8 cellular contexts compared by ENCODE assay signal in the genomic region with DNA sequence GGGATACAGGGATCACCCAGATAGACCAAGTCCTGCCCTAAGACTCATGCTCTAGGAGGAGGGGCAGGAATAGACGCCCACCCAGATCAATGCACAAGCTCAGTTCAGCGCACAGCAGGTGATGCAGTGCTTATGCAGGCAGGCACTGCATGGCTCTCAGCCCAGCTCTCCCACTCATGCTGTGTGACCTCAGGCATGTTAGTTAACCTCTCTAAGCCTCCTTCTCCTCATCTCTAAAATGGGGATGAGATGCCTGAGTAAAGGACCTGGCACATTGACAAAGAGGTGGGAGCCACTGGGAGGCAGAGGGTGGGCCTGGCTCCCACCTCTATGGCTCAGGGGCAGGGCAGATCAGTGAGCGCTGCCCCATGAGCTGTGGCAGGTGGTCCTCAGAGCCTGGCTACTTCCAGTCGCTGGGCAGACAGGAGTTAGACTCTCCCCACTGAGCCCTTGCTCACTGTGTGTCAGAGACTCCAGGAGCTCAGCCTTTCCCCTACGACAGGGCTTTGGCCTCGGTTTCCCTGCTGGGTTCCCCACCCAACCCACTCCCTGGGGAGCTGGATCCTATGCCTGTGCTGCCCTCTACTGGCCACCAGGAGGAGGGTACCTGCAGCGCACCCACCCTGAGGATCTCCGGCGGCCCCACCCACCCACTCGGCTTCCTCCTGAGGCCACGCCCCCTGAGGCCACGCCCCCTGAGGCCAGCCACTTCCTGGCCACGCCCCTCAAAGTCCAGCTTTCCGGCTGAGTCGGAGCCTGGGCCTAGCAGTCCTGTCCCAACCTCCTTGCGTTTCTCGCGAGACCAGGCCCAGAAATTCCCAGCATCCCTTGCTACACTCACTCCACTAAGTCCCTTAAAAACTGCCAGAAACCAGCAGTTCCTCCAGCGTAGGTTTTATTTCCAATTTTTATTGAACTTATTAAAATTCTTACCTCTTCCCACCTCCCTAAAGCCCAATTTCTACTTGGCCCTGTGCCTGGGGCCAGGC.
DNase-seq lines count a peak whose midpoint lies in the region; ATAC-seq, FAIRE-seq and TF ChIP-seq lines count a peak whose summit lies in the region.

No MANE protein-coding gene starts in this region.

- H3K27ac Mint-ChIP-seq in activated CD4-positive, alpha-beta memory T cell treated with anti-CD3 and anti-CD28 coated beads for 36 hours: no peak overlapping the region
- H3K27ac Mint-ChIP-seq in nephron progenitor cell: no peak overlapping the region

- POLR2A ChIA-PET in A549 (lab: Yijun Ruan, JAX): no interaction called here
- POLR2A ChIA-PET in activated CD4-positive, alpha-beta memory T cell treated with anti-CD3 and anti-CD28 coated beads for 36 hours (lab: Charles Lee): interaction anchor here (1.2 kb wide), 1 partner anchor 53 kb away, joined by 3 read pairs; no protein-coding TSS in a partner anchor

- FAIRE-seq in A549 (lab: Jason Lieb, UNC) (no peak), GM12891 (lab: Jason Lieb, UNC) (peak; percentile 28)

- H3K9me3 Mint-ChIP-seq in activated CD4-positive, alpha-beta memory T cell treated with anti-CD3 and anti-CD28 coated beads for 36 hours: peaks cover 20% of the 10 kb centered on the region
- peaks cover 24% of the 10 kb centered on the region for H3K9me3 Mint-ChIP-seq in nephron progenitor cell

- TF ChIP-seq CTCF in A549 (IDR thresholded peaks at IDR 0.05) (peak; percentile 45), nephron progenitor cell (IDR thresholded peaks at IDR 0.05) (peak; percentile 68), upper lobe of right lung (IDR thresholded peaks at IDR 0.05) (peak; percentile 31)

- no peaks in the 10 kb centered on the region for H3K4me1 ChIP-seq in A549
- H3K4me1 ChIP-seq in upper lobe of right lung: peaks cover 3% of the 10 kb centered on the region

- DNase-seq in A549 (ENCODE audit: low read depth in 1 of 2, low spot score in 1 of 2) (peak; percentile 56 to 88), GM12891 (ENCODE audit: insufficient read length, low spot score) (peak; percentile 62), NCI-H748 (lab: John Stamatoyannopoulos, UW; ENCODE audit: unreplicated experiment) (peak; percentile 25), epithelial cell of prostate (ENCODE audit: low read depth, low spot score) (peak; percentile 2), nephron progenitor cell (peak; percentile 90), upper lobe of right lung (peak; percentile 85)
- DNase-seq in activated CD4-positive, alpha-beta memory T cell treated with anti-CD3 and anti-CD28 coated beads for 36 hours: peak; percentile 83

- peaks cover 1% of the 10 kb centered on the region for H3K36me3 Mint-ChIP-seq in activated CD4-positive, alpha-beta memory T cell treated with anti-CD3 and anti-CD28 coated beads for 36 hours
- no peaks in the 10 kb centered on the region for H3K36me3 Mint-ChIP-seq in nephron progenitor cell (ENCODE audit: low read depth)

- H3K27me3 Mint-ChIP-seq in activated CD4-positive, alpha-beta memory T cell treated with anti-CD3 and anti-CD28 coated beads for 36 hours: no peaks in the 10 kb centered on the region
- H3K27me3 Mint-ChIP-seq in nephron progenitor cell (ENCODE audit: low read depth, poor library complexity): peaks cover 9% of the 10 kb centered on the region

- TF ChIP-seq POLR2A in A549 (IDR thresholded peaks at IDR 0.05; ENCODE audit: low read length) (no peak), GM12891 (IDR thresholded peaks at IDR 0.05; ENCODE audit: low read depth, low read length) (no peak)

- H3K4me3 ChIP-seq in A549 (no peak overlapping the region), upper lobe of right lung (no peak overlapping the region)

- H3K36me3 ChIP-seq in upper lobe of right lung: no peaks in the 10 kb centered on the region

- H3K27me3 ChIP-seq in upper lobe of right lung: no peaks in the 10 kb centered on the region

- ATAC-seq in A549: peak; percentile 67 to 93; a peak in 5 of 6 replicates
- peak; percentile 96 for ATAC-seq in upper lobe of right lung
- no peak for ATAC-seq in GM19324 (IDR thresholded peaks at IDR 0.05; ENCODE audit: low FRiP score, unreplicated experiment)

- H3K9me3 ChIP-seq in A549 (peaks cover 11% of the 10 kb centered on the region), upper lobe of right lung (no peaks in the 10 kb centered on the region)

- CTCF ChIA-PET in A549 (lab: Yijun Ruan, JAX): interaction anchor here (1.0 to 2.6 kb wide), 5 partner anchors 9 to 291 kb away, joined by 3 to 14 read pairs (median 3); no protein-coding TSS in a partner anchor
- CTCF ChIA-PET in activated CD4-positive, alpha-beta memory T cell treated with anti-CD3 and anti-CD28 coated beads for 36 hours (lab: Charles Lee): interaction anchor here (0.6 to 1.6 kb wide), 7 partner anchors 9 to 228 kb away, joined by 3 to 6 read pairs (median 4); no protein-coding TSS in a partner anchor

- H3K4me3 Mint-ChIP-seq in activated CD4-positive, alpha-beta memory T cell treated with anti-CD3 and anti-CD28 coated beads for 36 hours: no peak overlapping the region
- H3K4me3 Mint-ChIP-seq in nephron progenitor cell: no peak overlapping the region

- H3K27ac ChIP-seq in A549 (no peak overlapping the region), epithelial cell of prostate (no peak overlapping the region), upper lobe of right lung (no peak overlapping the region)

- peak; percentile 61 to 62 for TF ChIP-seq RAD21 in A549 (conservative IDR thresholded peaks at IDR 0.05 in 1 of 2, IDR thresholded peaks at IDR 0.05 in 1 of 2)

- WGBS in A549 (ENCODE audit: missing lambda C conversion rate): 42% methylated on average over 12 of the region's 19 CpGs

- H3K4me1 Mint-ChIP-seq in activated CD4-positive, alpha-beta memory T cell treated with anti-CD3 and anti-CD28 coated beads for 36 hours (ENCODE audit: low read depth): peaks cover 3% of the 10 kb centered on the region
- no peaks in the 10 kb centered on the region for H3K4me1 Mint-ChIP-seq in nephron progenitor cell

- no peak for TF ChIP-seq EP300 in A549 (IDR thresholded peaks at IDR 0.05)

- intact Hi-C loops in activated CD4-positive, alpha-beta memory T cell treated with anti-CD3 and anti-CD28 coated beads for 36 hours (cut with micrococcal nuclease): loop anchor here (5.0 kb wide), 1 partner anchor 225 kb away; no protein-coding TSS in a partner anchor
- intact Hi-C loops in upper lobe of right lung (cut with DNase I): no loop called here

- H3K4me2 ChIP-seq in A549: no peak overlapping the region

TF ChIP-seq in A549, 52 proteins besides CTCF, POLR2A, EP300 and RAD21 (continues in another document):
- TF ChIP-seq MAZ (IDR thresholded peaks at IDR 0.05; ENCODE audit: borderline replicate concordance, low read depth, low read length): no peak
- TF ChIP-seq CHD2 (IDR thresholded peaks at IDR 0.05; ENCODE audit: low read length, partially characterized antibody): peak; percentile 73
- TF ChIP-seq, protein P1, sequence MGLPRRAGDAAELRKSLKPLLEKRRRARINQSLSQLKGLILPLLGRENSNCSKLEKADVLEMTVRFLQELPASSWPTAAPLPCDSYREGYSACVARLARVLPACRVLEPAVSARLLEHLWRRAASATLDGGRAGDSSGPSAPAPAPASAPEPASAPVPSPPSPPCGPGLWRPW (IDR thresholded peaks at IDR 0.05): no peak
- no peak for TF ChIP-seq CHD4 (IDR thresholded peaks at IDR 0.05; ENCODE audit: borderline replicate concordance)
- no peak for TF ChIP-seq SREBF2 (IDR thresholded peaks at IDR 0.05)
- no peak for TF ChIP-seq HOXB13 (CRISPR knock-in tag; IDR thresholded peaks at IDR 0.05; ENCODE audit: low read depth)
- TF ChIP-seq SMC3 (IDR thresholded peaks at IDR 0.05): 0 out of 3 replicates have a peak, but pooled peaks have one; percentile 17
- TF ChIP-seq GATA3 (IDR thresholded peaks at IDR 0.05; ENCODE audit: borderline replicate concordance): no peak
- TF ChIP-seq FOSL2 (IDR thresholded peaks at IDR 0.05): no peak
- no peak for TF ChIP-seq FOSL2 (CRISPR knock-in tag; IDR thresholded peaks at IDR 0.05)

TF ChIP-seq in GM12891, 5 proteins besides CTCF, POLR2A, EP300 and RAD21:
- TF ChIP-seq PAX5 (IDR thresholded peaks at IDR 0.05; ENCODE audit: insufficient read depth, low read length, severe bottlenecking) (no peak), SPI1 (IDR thresholded peaks at IDR 0.05; ENCODE audit: low read depth, low read length) (no peak)

Comparison
In these comparisons a context has a peak if more than half of its experiments do, and no peak if none do; other contexts are left out.
1. DNase-seq: peak in every context shown above with its lines; median percentile 90 in nephron progenitor cell; 85 in upper lobe of right lung; 83 in activated CD4-positive, alpha-beta memory T cell treated with anti-CD3 and anti-CD28 coated beads for 36 hours; 72 in A549; 62 in GM12891; 25 in NCI-H748; 2 in epithelial cell of prostate.